Comparison of ENCODE assay signal across 1 cellular context in the genomic region with DNA sequence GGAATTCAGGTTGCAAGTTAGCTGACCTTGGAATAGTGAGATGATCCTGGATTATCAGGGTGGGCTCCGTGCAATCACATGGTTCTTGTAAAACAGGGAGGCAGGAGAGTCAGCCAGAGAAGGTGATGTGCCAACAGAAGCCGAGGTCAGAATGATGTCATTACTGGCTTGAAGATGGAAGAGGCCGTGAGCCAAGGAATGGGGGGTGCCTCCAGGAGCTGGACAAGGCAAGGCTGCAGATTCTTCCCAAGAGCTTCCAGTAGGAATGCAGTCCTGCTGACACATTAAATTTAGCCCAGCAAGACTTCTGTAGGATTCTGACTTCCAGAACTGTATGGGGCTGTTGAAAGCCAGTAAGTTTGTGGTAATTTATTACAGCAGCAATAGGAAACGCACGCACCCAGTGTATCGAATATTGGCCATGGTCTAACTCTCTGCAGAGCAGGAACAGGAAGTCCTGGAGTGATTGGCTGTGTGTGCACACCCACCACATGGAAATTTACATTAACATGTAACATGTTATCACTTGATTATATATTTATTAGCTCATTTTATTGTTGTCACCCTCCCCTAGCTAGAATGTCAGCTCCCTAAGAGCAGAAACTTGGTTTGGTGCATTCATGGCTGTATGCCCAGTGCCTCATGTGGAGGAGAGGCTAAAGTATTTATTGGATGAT.
TF ChIP-seq lines count a peak whose summit lies in the region.

No MANE protein-coding gene starts in this region.

TF ChIP-seq in WTC11, 78 proteins besides CTCF, POLR2A, EP300 and RAD21 (continued from another document):
- TF ChIP-seq, protein P1, sequence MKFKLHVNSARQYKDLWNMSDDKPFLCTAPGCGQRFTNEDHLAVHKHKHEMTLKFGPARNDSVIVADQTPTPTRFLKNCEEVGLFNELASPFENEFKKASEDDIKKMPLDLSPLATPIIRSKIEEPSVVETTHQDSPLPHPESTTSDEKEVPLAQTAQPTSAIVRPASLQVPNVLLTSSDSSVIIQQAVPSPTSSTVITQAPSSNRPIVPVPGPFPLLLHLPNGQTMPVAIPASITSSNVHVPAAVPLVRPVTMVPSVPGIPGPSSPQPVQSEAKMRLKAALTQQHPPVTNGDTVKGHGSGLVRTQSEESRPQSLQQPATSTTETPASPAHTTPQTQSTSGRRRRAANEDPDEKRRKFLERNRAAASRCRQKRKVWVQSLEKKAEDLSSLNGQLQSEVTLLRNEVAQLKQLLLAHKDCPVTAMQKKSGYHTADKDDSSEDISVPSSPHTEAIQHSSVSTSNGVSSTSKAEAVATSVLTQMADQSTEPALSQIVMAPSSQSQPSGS (CRISPR knock-in tag; IDR thresholded peaks at IDR 0.05; ENCODE audit: borderline replicate concordance, low read depth) = no peak
- TF ChIP-seq TEAD1 (CRISPR knock-in tag; IDR thresholded peaks at IDR 0.05) (no peak), RORB (CRISPR knock-in tag; IDR thresholded peaks at IDR 0.05) (no peak), NFE2L1 (CRISPR knock-in tag; IDR thresholded peaks at IDR 0.05) (no peak), GRHL2 (CRISPR knock-in tag; IDR thresholded peaks at IDR 0.05; ENCODE audit: insufficient replicate concordance, severe bottlenecking) (no peak), SMAD3 (CRISPR knock-in tag; IDR thresholded peaks at IDR 0.05; ENCODE audit: borderline replicate concordance) (no peak)
- TF ChIP-seq, protein P2, sequence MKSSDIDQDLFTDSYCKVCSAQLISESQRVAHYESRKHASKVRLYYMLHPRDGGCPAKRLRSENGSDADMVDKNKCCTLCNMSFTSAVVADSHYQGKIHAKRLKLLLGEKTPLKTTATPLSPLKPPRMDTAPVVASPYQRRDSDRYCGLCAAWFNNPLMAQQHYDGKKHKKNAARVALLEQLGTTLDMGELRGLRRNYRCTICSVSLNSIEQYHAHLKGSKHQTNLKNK (CRISPR knock-in tag; IDR thresholded peaks at IDR 0.05) = no peak
